Comparison of ENCODE assay signal across 21 cellular contexts in the genomic region with DNA sequence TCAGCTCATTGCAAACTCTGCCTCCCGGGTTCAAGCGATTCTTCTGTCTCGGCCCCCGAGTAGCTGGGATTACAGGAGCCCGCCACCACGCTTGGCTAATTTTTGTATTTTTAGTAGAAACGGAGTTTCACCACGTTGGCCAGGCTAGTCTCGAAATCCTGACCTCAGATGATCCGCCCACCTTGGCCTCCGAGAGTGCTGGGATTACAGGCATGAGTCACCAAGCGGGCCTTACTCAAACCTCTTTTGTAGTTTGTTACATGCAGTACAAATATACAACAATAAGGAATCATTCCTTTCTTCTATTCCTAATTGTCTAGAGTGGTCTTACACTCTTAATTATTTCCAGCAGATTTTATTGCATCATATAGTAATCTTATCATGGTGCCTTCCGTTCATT. TPM values are rescaled to one million over a fixed set of nuclear protein-coding genes. Genes with fewer than 3 reads are reported as not detected.
"Had no signal": no experiment of that assay in that cellular context is flagged by ENCODE, and none has a peak within 500 bp of the region (broad histone marks: within the 10 kb centered on the region; RNA-seq: fewer than 3 reads in every experiment).

No MANE protein-coding gene starts in this region.

- H3K4me3 ChIP-seq: cardiac muscle cell, gastrocnemius medialis, heart right ventricle, pancreas, smooth muscle cell, suprapubic skin, transverse colon had no signal

- H3K9me3 ChIP-seq: gastrocnemius medialis, heart right ventricle, pancreas, suprapubic skin, transverse colon had no signal

- H3K27ac ChIP-seq: cardiac muscle cell, gastrocnemius medialis, heart right ventricle, pancreas, suprapubic skin, transverse colon had no signal

- H3K27me3 ChIP-seq: cardiac muscle cell, gastrocnemius medialis, heart right ventricle, pancreas, suprapubic skin, transverse colon had no signal

- H3K4me1 ChIP-seq: gastrocnemius medialis, heart right ventricle, pancreas, suprapubic skin, transverse colon had no signal

- H3K36me3 ChIP-seq: cardiac muscle cell, gastrocnemius medialis, heart right ventricle, pancreas, suprapubic skin, transverse colon had no signal

- DNase-seq: activated CD4-positive, alpha-beta T cell treated with anti-CD3 and anti-CD28 coated beads, Interleukin-2, amount 10 ng/mL, durations not matched to agents 24 days and 14 days; activated CD4-positive, CD25-positive, alpha-beta regulatory T cell; activated CD8-positive, alpha-beta T cell treated with anti-CD3 and anti-CD28 coated beads for 36 hours; activated naive CD4-positive, alpha-beta T cell; activated naive CD8-positive, alpha-beta T cell treated with anti-CD3 and anti-CD28 coated beads for 36 hours; activated T-cell treated with anti-CD3 and anti-CD28 coated beads, Interleukin-2, amount 50 U/mL, for 1 hour; amygdala; effector memory CD8-positive, alpha-beta T cell; gastrocnemius medialis; heart right ventricle; left cardiac atrium; natural killer cell; pancreas; stimulated activated CD4-positive, alpha-beta T cell treated with anti-CD3 and anti-CD28 coated beads, Interleukin-4, amount 100 ng/mL, for 1 hour; stimulated activated naive CD8-positive, alpha-beta T cell treated with anti-CD3 and anti-CD28 coated beads, Interleukin-15, amount 100 ng/mL, for 72 hours; T-helper 2 cell; transverse colon had no signal

RNA-seq across cellular contexts. Expression of a gene that starts 16.6 kb away (rescaled TPM):
- total RNA-seq: activated CD4-positive, alpha-beta T cell treated with anti-CD3 and anti-CD28 coated beads, Interleukin-2, amount 10 ng/mL, durations not matched to agents 24 days and 14 days; activated CD8-positive, alpha-beta T cell treated with anti-CD3 and anti-CD28 coated beads for 36 hours; activated naive CD8-positive, alpha-beta T cell treated with anti-CD3 and anti-CD28 coated beads for 36 hours; activated T-helper 17 cell treated with anti-CD3 and anti-CD28 coated beads, Interleukin-2, amount 50 U/mL, for 72 hours; natural killer cell had no signal
